2 cellular contexts compared by ENCODE assay signal in the genomic region with DNA sequence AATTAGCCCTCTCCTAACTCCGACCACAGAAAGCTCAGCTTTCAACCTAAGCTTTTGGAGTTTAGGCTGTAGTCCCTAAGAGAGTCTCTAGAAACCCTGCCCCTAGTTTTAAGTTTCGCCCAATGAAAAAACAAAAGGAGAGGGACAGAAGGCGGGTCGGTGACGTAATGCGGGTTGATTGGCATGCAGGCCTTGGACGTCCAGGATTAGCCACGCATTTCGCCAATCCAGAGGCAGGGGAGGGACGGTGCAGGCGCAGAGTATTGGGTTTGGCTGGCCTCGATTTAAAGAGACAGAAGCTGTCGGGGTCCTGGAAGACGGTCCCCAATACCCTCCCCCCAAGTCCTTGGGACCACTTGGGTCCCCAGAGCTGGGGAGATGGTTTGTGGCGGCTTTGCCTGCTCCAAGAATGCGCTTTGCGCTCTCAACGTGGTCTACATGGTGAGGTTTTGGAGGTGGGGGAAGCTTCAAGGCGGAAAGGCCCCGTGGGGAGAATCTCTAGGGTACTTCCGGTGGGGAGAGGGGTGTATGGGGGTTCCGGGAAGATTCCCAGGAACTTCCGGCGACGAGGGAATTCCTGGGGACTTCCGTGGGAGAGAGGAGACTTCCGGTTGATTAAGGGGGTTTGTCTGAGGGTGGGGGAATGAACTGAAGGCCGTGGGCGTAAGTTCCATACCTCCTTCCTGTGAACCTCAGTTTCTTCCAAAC.
TF ChIP-seq lines count a peak whose summit lies in the region.

A gene with protein sequence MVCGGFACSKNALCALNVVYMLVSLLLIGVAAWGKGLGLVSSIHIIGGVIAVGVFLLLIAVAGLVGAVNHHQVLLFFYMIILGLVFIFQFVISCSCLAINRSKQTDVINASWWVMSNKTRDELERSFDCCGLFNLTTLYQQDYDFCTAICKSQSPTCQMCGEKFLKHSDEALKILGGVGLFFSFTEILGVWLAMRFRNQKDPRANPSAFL (plus strand): TSS at position 263 of the 708 bp plus-strand sequence. CDS start 116 bp downstream, at position 379.

TF ChIP-seq in IMR-90, 13 proteins besides CTCF, POLR2A, EP300 and RAD21:
- TF ChIP-seq CHD1 (IDR thresholded peaks at IDR 0.05; ENCODE audit: low read depth, low read length) (peak; percentile 81; the same call in 1 of the 2 replicates), MAZ (IDR thresholded peaks at IDR 0.05; ENCODE audit: borderline replicate concordance, low read depth, low read length) (peak; percentile 43; the same call in 1 of the 2 replicates), FOS (IDR thresholded peaks at IDR 0.05; ENCODE audit: low read depth, low read length) (no peak), RFX5 (IDR thresholded peaks at IDR 0.05; ENCODE audit: low read depth, low read length) (peak; percentile 44; the same call in 1 of the 2 replicates), MXI1 (IDR thresholded peaks at IDR 0.05; ENCODE audit: borderline replicate concordance, low read depth, low read length) (no peak), CEBPB (IDR thresholded peaks at IDR 0.05; ENCODE audit: low read depth, low read length) (peak; percentile 86), SMC3 (IDR thresholded peaks at IDR 0.05; ENCODE audit: low read depth, low read length) (no peak), BHLHE40 (IDR thresholded peaks at IDR 0.05; ENCODE audit: low read depth, low read length) (no peak), RCOR1 (IDR thresholded peaks at IDR 0.05; ENCODE audit: insufficient replicate concordance, low read length) (no peak), MAFK (IDR thresholded peaks at IDR 0.05; ENCODE audit: low read depth, low read length) (no peak), NFE2L2 (IDR thresholded peaks at IDR 0.05; ENCODE audit: low read depth, low read length) (no peak)
- TF ChIP-seq, protein P1, sequence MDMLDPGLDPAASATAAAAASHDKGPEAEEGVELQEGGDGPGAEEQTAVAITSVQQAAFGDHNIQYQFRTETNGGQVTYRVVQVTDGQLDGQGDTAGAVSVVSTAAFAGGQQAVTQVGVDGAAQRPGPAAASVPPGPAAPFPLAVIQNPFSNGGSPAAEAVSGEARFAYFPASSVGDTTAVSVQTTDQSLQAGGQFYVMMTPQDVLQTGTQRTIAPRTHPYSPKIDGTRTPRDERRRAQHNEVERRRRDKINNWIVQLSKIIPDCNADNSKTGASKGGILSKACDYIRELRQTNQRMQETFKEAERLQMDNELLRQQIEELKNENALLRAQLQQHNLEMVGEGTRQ (IDR thresholded peaks at IDR 0.05; ENCODE audit: low read depth, low read length), result no peak
- TF ChIP-seq, protein P2, sequence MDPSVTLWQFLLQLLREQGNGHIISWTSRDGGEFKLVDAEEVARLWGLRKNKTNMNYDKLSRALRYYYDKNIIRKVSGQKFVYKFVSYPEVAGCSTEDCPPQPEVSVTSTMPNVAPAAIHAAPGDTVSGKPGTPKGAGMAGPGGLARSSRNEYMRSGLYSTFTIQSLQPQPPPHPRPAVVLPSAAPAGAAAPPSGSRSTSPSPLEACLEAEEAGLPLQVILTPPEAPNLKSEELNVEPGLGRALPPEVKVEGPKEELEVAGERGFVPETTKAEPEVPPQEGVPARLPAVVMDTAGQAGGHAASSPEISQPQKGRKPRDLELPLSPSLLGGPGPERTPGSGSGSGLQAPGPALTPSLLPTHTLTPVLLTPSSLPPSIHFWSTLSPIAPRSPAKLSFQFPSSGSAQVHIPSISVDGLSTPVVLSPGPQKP (IDR thresholded peaks at IDR 0.05; ENCODE audit: borderline replicate concordance, low read depth, low read length), result no peak
TF ChIP-seq in IMR-90: peak in this region for 4.

TF ChIP-seq in endothelial cell of umbilical vein, 7 proteins besides CTCF, POLR2A, EP300 and RAD21:
- TF ChIP-seq JUN (IDR thresholded peaks at IDR 0.05; ENCODE audit: borderline replicate concordance, insufficient read depth, insufficient read length, low read depth) (peak; percentile 70), GATA2 (IDR thresholded peaks at IDR 0.05; ENCODE audit: insufficient read depth, insufficient read length, low read depth, low read length) (no peak), FOS (IDR thresholded peaks at IDR 0.05; ENCODE audit: borderline replicate concordance, insufficient read depth, low read length) (no peak), POLR2AphosphoS5 (IDR thresholded peaks at IDR 0.05; ENCODE audit: insufficient read depth, low read depth, low read length) (peak; percentile 67)
